Comparison of ENCODE assay signal across 12 cellular contexts in the genomic region with DNA sequence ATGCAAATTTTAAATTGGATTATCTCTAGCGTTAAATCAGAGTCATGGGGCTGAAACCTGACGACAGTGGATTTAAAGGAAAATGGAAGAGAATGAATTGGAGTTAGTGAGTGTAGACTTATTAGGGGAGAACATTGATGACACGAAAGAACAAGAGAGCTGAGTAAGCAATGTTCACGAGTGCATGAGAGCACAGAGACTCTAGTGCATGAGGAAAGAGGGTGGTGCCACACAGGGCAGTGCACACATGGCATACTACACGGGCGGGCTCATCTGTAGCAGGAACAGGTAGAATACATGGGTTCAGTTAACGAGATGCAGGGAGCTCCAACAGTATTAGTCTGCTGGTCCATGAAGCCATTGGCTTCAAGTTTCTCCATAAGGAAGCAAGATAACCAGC.
"Had no signal": no experiment of that assay in that cellular context is flagged by ENCODE, and none has a peak within 500 bp of the region (broad histone marks: within the 10 kb centered on the region; RNA-seq: fewer than 3 reads in every experiment).

No MANE protein-coding gene starts in this region.

- DNase-seq: effector CD4-positive, alpha-beta T cell; heart left ventricle; hippocampal formation; kidney glomerular epithelial cell; natural killer cell; right cardiac atrium; stimulated activated CD4-positive, alpha-beta T cell treated with anti-CD3 and anti-CD28 coated beads, Interleukin-4, amount 100 ng/mL, for 24 hours; stimulated activated naive CD4-positive, alpha-beta T cell; trophoblast cell had no signal

- H3K4me3 ChIP-seq: coronary artery, heart left ventricle, smooth muscle cell had no signal

- ATAC-seq: heart left ventricle, natural killer cell, right cardiac atrium had no signal

- H3K27ac Mint-ChIP-seq: natural killer cell had no signal

- H3K4me2 ChIP-seq: smooth muscle cell had no signal

- H3K36me3 ChIP-seq: heart left ventricle had no signal

- H3K9me3 Mint-ChIP-seq: natural killer cell had no signal

- H3K27me3 ChIP-seq: heart left ventricle had no signal

- H3K27ac ChIP-seq: coronary artery, heart left ventricle had no signal

- H3K36me3 Mint-ChIP-seq: natural killer cell had no signal

- H3K4me3 Mint-ChIP-seq: natural killer cell, neural crest cell had no signal
